ENCODE assay signal across 22 cellular contexts in genomic region chr9:96038914-96039313, GRCh38.
A peak's percentile ranks its signal among the peaks of the same experiment; 100 is the strongest.
DNase-seq lines count a peak whose midpoint lies in the region; ATAC-seq, FAIRE-seq and TF ChIP-seq lines count a peak whose summit lies in the region.
"Had no signal": no experiment of that assay in that cellular context is flagged by ENCODE, and none has a peak within 500 bp of the region (broad histone marks: within the 10 kb centered on the region; RNA-seq: fewer than 3 reads in every experiment).

No MANE protein-coding gene starts in this region.

- no peak overlapping the region for H3K4me3 ChIP-seq in Jurkat, Clone E6-1 (ENCODE audit: low read length)
- no peak overlapping the region for H3K4me3 ChIP-seq in bronchial epithelial cell (ENCODE audit: low read depth, low read length)
- H3K4me3 ChIP-seq: A549, HAP-1 had no signal

- intact Hi-C loops in posterior vena cava (cut with DNase I): no loop called here

- H3K4me1 Mint-ChIP-seq in activated naive CD8-positive, alpha-beta T cell treated with anti-CD3 and anti-CD28 coated beads, Interleukin-2, amount 10 ng/mL, durations not matched to agents 7 days and 5 days: peaks cover 19% of the 10 kb centered on the region
- no peaks in the 10 kb centered on the region for H3K4me1 Mint-ChIP-seq in activated naive CD8-positive, alpha-beta T cell treated with anti-CD3 and anti-CD28 coated beads for 36 hours

- POLR2A ChIA-PET in activated naive CD8-positive, alpha-beta T cell treated with anti-CD3 and anti-CD28 coated beads, Interleukin-2, amount 10 ng/mL, durations not matched to agents 7 days and 5 days (lab: Charles Lee): no interaction called here

- H3K4me3 Mint-ChIP-seq in activated naive CD8-positive, alpha-beta T cell treated with anti-CD3 and anti-CD28 coated beads, Interleukin-2, amount 10 ng/mL, durations not matched to agents 7 days and 5 days: peak overlapping the region; percentile 29
- H3K4me3 Mint-ChIP-seq in activated naive CD8-positive, alpha-beta T cell treated with anti-CD3 and anti-CD28 coated beads for 36 hours: no peak overlapping the region
- H3K4me3 Mint-ChIP-seq: CD4-positive, alpha-beta memory T cell; HFFc6 had no signal

- TF ChIP-seq CTCF in bronchial epithelial cell (IDR thresholded peaks at IDR 0.05; ENCODE audit: insufficient read depth, low read length, severe bottlenecking): no peak

- ATAC-seq in activated naive CD8-positive, alpha-beta T cell treated with anti-CD3 and anti-CD28 coated beads, Interleukin-2, amount 10 ng/mL, durations not matched to agents 7 days and 5 days (ENCODE audit: low read depth): peak; percentile 50
- ATAC-seq: A549 had no signal

- H3K27ac Mint-ChIP-seq in activated naive CD8-positive, alpha-beta T cell treated with anti-CD3 and anti-CD28 coated beads, Interleukin-2, amount 10 ng/mL, durations not matched to agents 7 days and 5 days: peak overlapping the region; percentile 79
- H3K27ac Mint-ChIP-seq in activated naive CD8-positive, alpha-beta T cell treated with anti-CD3 and anti-CD28 coated beads for 36 hours: no peak overlapping the region
- H3K27ac Mint-ChIP-seq: HFFc6 had no signal

- FAIRE-seq in bronchial epithelial cell (lab: Jason Lieb, UNC): peak; percentile 66
- FAIRE-seq: A549, G401.6, GM12892, H54 had no signal

- H3K27me3 ChIP-seq in bronchial epithelial cell (ENCODE audit: control insufficient read depth, insufficient read depth, low read length): peaks cover 1% of the 10 kb centered on the region

- no peaks in the 10 kb centered on the region for H3K36me3 ChIP-seq in bronchial epithelial cell (ENCODE audit: control insufficient read depth, insufficient read depth, low read length)
- H3K36me3 ChIP-seq: HAP-1 had no signal

- H3K27me3 Mint-ChIP-seq in activated naive CD8-positive, alpha-beta T cell treated with anti-CD3 and anti-CD28 coated beads, Interleukin-2, amount 10 ng/mL, durations not matched to agents 7 days and 5 days: peaks cover 5% of the 10 kb centered on the region
- H3K27me3 Mint-ChIP-seq in activated naive CD8-positive, alpha-beta T cell treated with anti-CD3 and anti-CD28 coated beads for 36 hours: no peaks in the 10 kb centered on the region

- H3K9me3 Mint-ChIP-seq in activated naive CD8-positive, alpha-beta T cell treated with anti-CD3 and anti-CD28 coated beads, Interleukin-2, amount 10 ng/mL, durations not matched to agents 7 days and 5 days: peaks cover 31% of the 10 kb centered on the region
- peaks cover 23% of the 10 kb centered on the region for H3K9me3 Mint-ChIP-seq in activated naive CD8-positive, alpha-beta T cell treated with anti-CD3 and anti-CD28 coated beads for 36 hours

- H3K36me3 Mint-ChIP-seq in activated naive CD8-positive, alpha-beta T cell treated with anti-CD3 and anti-CD28 coated beads, Interleukin-2, amount 10 ng/mL, durations not matched to agents 7 days and 5 days: peaks cover 23% of the 10 kb centered on the region
- H3K36me3 Mint-ChIP-seq in activated naive CD8-positive, alpha-beta T cell treated with anti-CD3 and anti-CD28 coated beads for 36 hours: peaks cover 17% of the 10 kb centered on the region

- DNase-seq in activated naive CD8-positive, alpha-beta T cell treated with anti-CD3 and anti-CD28 coated beads, Interleukin-2, amount 10 ng/mL, durations not matched to agents 7 days and 5 days: no peak
- DNase-seq in activated naive CD8-positive, alpha-beta T cell treated with anti-CD3 and anti-CD28 coated beads for 36 hours: no peak
- peak; percentile 81 for DNase-seq in Jurkat, Clone E6-1 (ENCODE audit: low read depth, low spot score)
- DNase-seq in bronchial epithelial cell (ENCODE audit: low read depth) (no peak), posterior vena cava (ENCODE audit: low spot score) (peak; percentile 46), pons (ENCODE audit: low spot score) (no peak), Ammon's horn (ENCODE audit: low spot score) (no peak)
- DNase-seq: 8988T; ACHN; AML-193; Calu3; CD4-positive, alpha-beta memory T cell; COR-L47; DMS53; DMS79 treated with DMSO at 0.1 percent for 48 hours; GOT3; HFFc6 had no signal

Comparison
In these comparisons a context has a peak if more than half of its experiments do, and no peak if none do; other contexts are left out.
1. DNase-seq: peak in Jurkat, Clone E6-1 (single experiment) and posterior vena cava (single experiment); none in activated naive CD8-positive, alpha-beta T cell treated with anti-CD3 and anti-CD28 coated beads, Interleukin-2, amount 10 ng/mL, durations not matched to agents 7 days and 5 days (single experiment), activated naive CD8-positive, alpha-beta T cell treated with anti-CD3 and anti-CD28 coated beads for 36 hours (single experiment), bronchial epithelial cell (single experiment), pons (single experiment) and Ammon's horn (single experiment).